16 cellular contexts compared by ENCODE assay signal in the genomic region with DNA sequence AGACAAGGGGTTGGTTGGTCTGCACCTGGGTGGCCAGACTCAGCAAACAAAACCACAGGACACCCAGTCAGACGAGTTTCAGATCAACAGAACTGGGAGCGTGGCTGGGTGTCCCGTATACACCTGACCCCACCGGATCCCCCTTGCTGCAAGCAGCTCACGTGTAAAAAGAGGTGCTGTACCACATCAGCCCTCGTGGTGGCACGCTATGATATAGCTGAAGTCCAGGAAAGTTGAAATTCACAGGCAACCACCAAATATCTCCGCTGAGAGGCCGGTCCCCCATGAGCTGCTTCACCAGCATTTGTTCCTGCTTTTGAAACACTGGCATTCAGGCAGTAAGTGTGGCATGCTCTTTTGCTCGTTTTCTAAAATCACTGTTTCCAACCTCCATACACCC.
DNase-seq lines count a peak whose midpoint lies in the region; ATAC-seq and TF ChIP-seq lines count a peak whose summit lies in the region.
"Had no signal": no experiment of that assay in that cellular context is flagged by ENCODE, and none has a peak within 500 bp of the region (broad histone marks: within the 10 kb centered on the region; RNA-seq: fewer than 3 reads in every experiment).

No MANE protein-coding gene starts in this region.

- ATAC-seq in activated CD4-positive, alpha-beta T cell treated with anti-CD3 and anti-CD28 coated beads for 36 hours = no peak
- peak in 1 of 2 donors; percentile 53 for ATAC-seq in lower lobe of right lung
- ATAC-seq in GM21360 (IDR thresholded peaks at IDR 0.05; ENCODE audit: unreplicated experiment) = no peak
- ATAC-seq in HG03097 (IDR thresholded peaks at IDR 0.05; ENCODE audit: low FRiP score, unreplicated experiment) = no peak
- ATAC-seq: activated T-helper 17 cell treated with anti-CD3 and anti-CD28 coated beads, Interleukin-2, amount 50 U/mL, for 72 hours had no signal

- H3K4me1 ChIP-seq in lower lobe of right lung = no peaks in the 10 kb centered on the region

- no peak overlapping the region for H3K4me3 ChIP-seq in lower lobe of right lung
- H3K4me3 ChIP-seq: ovary had no signal

- H3K27ac ChIP-seq in lower lobe of right lung = no peak overlapping the region
- H3K27ac ChIP-seq: ovary had no signal

- no peaks in the 10 kb centered on the region for H3K36me3 Mint-ChIP-seq in activated CD4-positive, alpha-beta T cell treated with anti-CD3 and anti-CD28 coated beads for 36 hours (ENCODE audit: low read depth)
- H3K36me3 Mint-ChIP-seq: stimulated activated naive B cell treated with anti-CD40 and anti-IgM and Interleukin-4, amounts not matched to agents 10 μg/mL and 1 μg/mL and 100 μg/mL, for 72 hours had no signal

- no peaks in the 10 kb centered on the region for H3K9me3 Mint-ChIP-seq in activated CD4-positive, alpha-beta T cell treated with anti-CD3 and anti-CD28 coated beads for 36 hours (ENCODE audit: low read depth)
- H3K9me3 Mint-ChIP-seq: activated T-helper 17 cell treated with anti-CD3 and anti-CD28 coated beads, Interleukin-2, amount 50 U/mL, for 72 hours had no signal

- TF ChIP-seq CTCF in lower lobe of right lung (IDR thresholded peaks at IDR 0.05) = peak; percentile 12

- CTCF ChIA-PET in activated CD4-positive, alpha-beta T cell treated with anti-CD3 and anti-CD28 coated beads for 36 hours (lab: Charles Lee) = interaction anchor here (0.9 kb wide), 1 partner anchor 24 kb away, joined by 3 read pairs; no protein-coding TSS in a partner anchor

- intact Hi-C loops in activated CD4-positive, alpha-beta T cell treated with anti-CD3 and anti-CD28 coated beads for 36 hours (cut with DNase I, micrococcal nuclease) = no loop called here
- intact Hi-C loops in lower lobe of right lung (cut with DNase I) = no loop called here

- POLR2A ChIA-PET in activated CD4-positive, alpha-beta T cell treated with anti-CD3 and anti-CD28 coated beads for 36 hours (lab: Charles Lee) = no interaction called here

- H3K27me3 ChIP-seq in lower lobe of right lung (ENCODE audit: low read depth) = no peaks in the 10 kb centered on the region
- H3K27me3 ChIP-seq: ovary had no signal

- H3K36me3 ChIP-seq in lower lobe of right lung = no peaks in the 10 kb centered on the region
- H3K36me3 ChIP-seq: ovary had no signal

- peak; percentile 25 for DNase-seq in activated CD4-positive, alpha-beta T cell treated with anti-CD3 and anti-CD28 coated beads for 36 hours
- no peak for DNase-seq in activated CD4-positive, alpha-beta T cell treated with anti-CD3 and anti-CD28 coated beads for 4 hours
- DNase-seq in NAMALWA (ENCODE audit: low spot score) (peak; percentile 31), SK-N-DZ (ENCODE audit: low spot score) (peak; percentile 8), lower lobe of right lung (no peak), hippocampal formation (lab: John Stamatoyannopoulos, UW) (no peak)
- DNase-seq: activated CD4-positive, alpha-beta memory T cell treated with anti-CD3 and anti-CD28 coated beads, Interleukin-2, amount 10 ng/mL, durations not matched to agents 7 days and 5 days; GF-D8; GOT3; NCI-H2107; ovary; stimulated activated naive B cell treated with anti-CD40 and anti-IgM and Interleukin-4, amounts not matched to agents 10 μg/mL and 1 μg/mL and 100 μg/mL, for 72 hours; T-helper 9 cell had no signal

- no peaks in the 10 kb centered on the region for H3K4me1 Mint-ChIP-seq in activated CD4-positive, alpha-beta T cell treated with anti-CD3 and anti-CD28 coated beads for 36 hours
- H3K4me1 Mint-ChIP-seq: activated CD4-positive, alpha-beta memory T cell treated with anti-CD3 and anti-CD28 coated beads, Interleukin-2, amount 10 ng/mL, durations not matched to agents 7 days and 5 days; activated T-helper 17 cell treated with anti-CD3 and anti-CD28 coated beads, Interleukin-2, amount 50 U/mL, for 72 hours; stimulated activated naive B cell treated with anti-CD40 and anti-IgM and Interleukin-4, amounts not matched to agents 10 μg/mL and 1 μg/mL and 100 μg/mL, for 72 hours had no signal

- H3K27me3 Mint-ChIP-seq in activated CD4-positive, alpha-beta T cell treated with anti-CD3 and anti-CD28 coated beads for 36 hours = no peaks in the 10 kb centered on the region
- H3K27me3 Mint-ChIP-seq: activated CD4-positive, alpha-beta memory T cell treated with anti-CD3 and anti-CD28 coated beads, Interleukin-2, amount 10 ng/mL, durations not matched to agents 7 days and 5 days; activated T-helper 17 cell treated with anti-CD3 and anti-CD28 coated beads, Interleukin-2, amount 50 U/mL, for 72 hours; stimulated activated naive B cell treated with anti-CD40 and anti-IgM and Interleukin-4, amounts not matched to agents 10 μg/mL and 1 μg/mL and 100 μg/mL, for 72 hours had no signal

- no peak overlapping the region for H3K27ac Mint-ChIP-seq in activated CD4-positive, alpha-beta T cell treated with anti-CD3 and anti-CD28 coated beads for 36 hours
- H3K27ac Mint-ChIP-seq: activated CD4-positive, alpha-beta memory T cell treated with anti-CD3 and anti-CD28 coated beads, Interleukin-2, amount 10 ng/mL, durations not matched to agents 7 days and 5 days; activated T-helper 17 cell treated with anti-CD3 and anti-CD28 coated beads, Interleukin-2, amount 50 U/mL, for 72 hours; stimulated activated naive B cell treated with anti-CD40 and anti-IgM and Interleukin-4, amounts not matched to agents 10 μg/mL and 1 μg/mL and 100 μg/mL, for 72 hours had no signal

- H3K4me3 Mint-ChIP-seq in activated CD4-positive, alpha-beta T cell treated with anti-CD3 and anti-CD28 coated beads for 36 hours = no peak overlapping the region
- H3K4me3 Mint-ChIP-seq: activated CD4-positive, alpha-beta memory T cell treated with anti-CD3 and anti-CD28 coated beads, Interleukin-2, amount 10 ng/mL, durations not matched to agents 7 days and 5 days; activated T-helper 17 cell treated with anti-CD3 and anti-CD28 coated beads, Interleukin-2, amount 50 U/mL, for 72 hours; stimulated activated naive B cell treated with anti-CD40 and anti-IgM and Interleukin-4, amounts not matched to agents 10 μg/mL and 1 μg/mL and 100 μg/mL, for 72 hours had no signal

- no peaks in the 10 kb centered on the region for H3K9me3 ChIP-seq in lower lobe of right lung
- H3K9me3 ChIP-seq: ovary had no signal

Comparison
In these comparisons a context has a peak if more than half of its experiments do, and no peak if none do; other contexts are left out.
1. DNase-seq: peak in activated CD4-positive, alpha-beta T cell treated with anti-CD3 and anti-CD28 coated beads for 36 hours (single experiment), NAMALWA (single experiment) and SK-N-DZ (single experiment); none in activated CD4-positive, alpha-beta T cell treated with anti-CD3 and anti-CD28 coated beads for 4 hours (0 of 2), lower lobe of right lung (single experiment) and hippocampal formation (0 of 2).